15 cellular contexts compared by ENCODE assay signal in the genomic region with DNA sequence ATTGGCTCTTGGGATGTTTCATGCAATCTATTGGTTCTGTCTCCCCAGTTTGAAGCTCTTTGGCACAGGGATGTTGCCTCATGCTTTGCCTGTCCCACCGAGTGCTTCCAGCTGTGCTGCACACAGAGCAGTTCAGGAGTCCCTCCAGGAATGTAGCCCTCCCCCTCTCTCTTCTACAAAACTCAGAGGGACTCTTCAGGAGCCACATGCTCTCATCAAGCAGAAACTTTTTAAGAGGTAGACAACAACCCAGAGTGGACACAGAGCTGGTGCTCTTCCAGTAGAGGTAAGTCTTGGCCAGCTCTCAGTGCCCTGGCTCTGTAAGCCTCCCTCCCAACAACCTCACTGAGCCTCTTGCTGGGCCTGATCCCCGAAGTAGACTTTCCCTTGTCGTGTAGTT. TPM values are rescaled to one million over a fixed set of nuclear protein-coding genes. Genes with fewer than 3 reads are reported as not detected.
DNase-seq lines count a peak whose midpoint lies in the region; ATAC-seq and TF ChIP-seq lines count a peak whose summit lies in the region.
"Had no signal": no experiment of that assay in that cellular context is flagged by ENCODE, and none has a peak within 500 bp of the region (broad histone marks: within the 10 kb centered on the region; RNA-seq: fewer than 3 reads in every experiment).

No MANE protein-coding gene starts in this region.

- CTCF ChIA-PET in HEK293 (lab: Yijun Ruan, JAX), result interaction anchor here (2.7 to 10.6 kb wide), 3 partner anchors 12 to 46 kb away, joined by 19 to 190 read pairs (median 45); partner anchors contain the start of gene ZNF697

- H3K27me3 ChIP-seq in lung (ENCODE audit: control insufficient read depth, insufficient read depth) (no peaks in the 10 kb centered on the region), transverse colon (no peaks in the 10 kb centered on the region)
- H3K27me3 ChIP-seq: esophagus squamous epithelium had no signal

- DNase-seq in fibroblast of the aortic adventitia (ENCODE audit: low read depth), result peak; percentile 75
- peak; percentile 33 for DNase-seq in lung (ENCODE audit: low spot score)
- peak; percentile 22 for DNase-seq in transverse colon
- no peak for DNase-seq in activated CD4-positive, alpha-beta T cell treated with anti-CD3 and anti-CD28 coated beads for 1 hour
- DNase-seq in A172 (ENCODE audit: low spot score), result no peak
- DNase-seq in activated CD4-positive, alpha-beta T cell treated with anti-CD3 and anti-CD28 coated beads, Interleukin-2, amount 50 U/mL, for 48 hours, result no peak
- DNase-seq: activated CD4-positive, alpha-beta T cell treated with anti-CD3 and anti-CD28 coated beads, Interleukin-2, amount 50 U/mL, for 1 hour; activated T-cell treated with anti-CD3 and anti-CD28 coated beads, Interleukin-2, amount 50 U/mL, for 48 hours; esophagus squamous epithelium; NCI-H1930; psoas muscle; SHP77 treated with DMSO at 0.1 percent for 48 hours; T-helper 9 cell had no signal

- POLR2A ChIA-PET in HEK293 (lab: Yijun Ruan, JAX), result interaction anchor here (0.6 to 4.1 kb wide), 3 partner anchors 12 to 52 kb away, joined by 4 to 30 read pairs (median 4); partner anchors contain the start of genes PHGDH and ZNF697

- ATAC-seq in lung (ENCODE audit: insufficient read depth, low FRiP score), result peak; percentile 35
- ATAC-seq: psoas muscle had no signal

- TF ChIP-seq CTCF in HEK293 (tag by site-specific recombination; IDR thresholded peaks at IDR 0.05) (no peak), fibroblast of the aortic adventitia (IDR thresholded peaks at IDR 0.05; ENCODE audit: insufficient read depth, low read length) (no peak), lung (IDR thresholded peaks at IDR 0.05; ENCODE audit: control extremely low read depth, extremely low read depth) (no peak), transverse colon (IDR thresholded peaks at IDR 0.05) (no peak)

- H3K27ac ChIP-seq in HEK293 (ENCODE audit: extremely low read depth, low read depth, low read length) (no peak overlapping the region), lung (ENCODE audit: low read depth in 1 of 2, low read length in 1 of 2) (no peak overlapping the region), transverse colon (peak overlapping the region; percentile 27 to 72 (median 61))
- H3K27ac ChIP-seq: psoas muscle, thoracic aorta had no signal

- H3K4me1 ChIP-seq in HEK293 (ENCODE audit: control insufficient read depth, insufficient read depth, low read length), result no peaks in the 10 kb centered on the region
- H3K4me1 ChIP-seq in lung (ENCODE audit: control insufficient read depth in 2 of 2, insufficient read depth in 2 of 2, low read length in 2 of 2), result peaks cover 0 to 4% of the 10 kb centered on the region in 2 donors
- H3K4me1 ChIP-seq in transverse colon, result peaks cover 8 to 41% (median 27%) of the 10 kb centered on the region in 4 donors
- H3K4me1 ChIP-seq: psoas muscle had no signal

- 47 to 69% methylated on average over 3 of the region's 3 CpGs for WGBS in lung, 2 donors
- WGBS in transverse colon (ENCODE audit: low coverage in 1 of 2), 2 donors, result 10 to 44% methylated on average over 2 to 3 of the region's 3 CpGs

- TF ChIP-seq POLR2A in transverse colon (IDR thresholded peaks at IDR 0.05), result no peak

- no peaks in the 10 kb centered on the region for H3K36me3 ChIP-seq in HEK293 (ENCODE audit: control insufficient read depth in 2 of 2, insufficient read depth in 1 of 2, low read length in 2 of 2)
- no peaks in the 10 kb centered on the region for H3K36me3 ChIP-seq in lung (ENCODE audit: control insufficient read depth in 2 of 2, insufficient read depth in 2 of 2, low read length in 2 of 2)
- no peaks in the 10 kb centered on the region for H3K36me3 ChIP-seq in transverse colon
- H3K36me3 ChIP-seq: esophagus squamous epithelium, thoracic aorta had no signal

- no peak overlapping the region for H3K4me3 ChIP-seq in HEK293 (ENCODE audit: low read depth, low read length)
- H3K4me3 ChIP-seq in fibroblast of the aortic adventitia (ENCODE audit: low read depth, low read length), result no peak overlapping the region
- no peak overlapping the region for H3K4me3 ChIP-seq in lung
- no peak overlapping the region for H3K4me3 ChIP-seq in transverse colon
- H3K4me3 ChIP-seq: esophagus squamous epithelium, psoas muscle, thoracic aorta had no signal

- no peak for TF ChIP-seq EP300 in transverse colon (IDR thresholded peaks at IDR 0.05; ENCODE audit: low read depth)

- in situ Hi-C loops in transverse colon (cut with MboI; ENCODE audit: low pct_ligation_motif_present in 1 of 4, low pct_unique_long_range_greater_than_20kb in 1 of 4, low sequenced_read_pairs in 3 of 4), result loop anchor here in 2 of 4 donors (10.0 kb wide), 1 partner anchor 45 kb away; no protein-coding TSS in a partner anchor

- no peaks in the 10 kb centered on the region for H3K9me3 ChIP-seq in HEK293 (ENCODE audit: control insufficient read depth, insufficient read depth, low read depth, low read length)
- H3K9me3 ChIP-seq in lung (ENCODE audit: control insufficient read depth in 2 of 2, insufficient read depth in 1 of 2, low read length in 1 of 2), result no peaks in the 10 kb centered on the region
- H3K9me3 ChIP-seq in transverse colon, result no peaks in the 10 kb centered on the region
- H3K9me3 ChIP-seq: esophagus squamous epithelium, psoas muscle, thoracic aorta had no signal

- intact Hi-C loops in transverse colon (cut with DNase I; ENCODE audit: low total_unique reads), result no loop called here

TF ChIP-seq in HEK293, 187 proteins besides CTCF, POLR2A, EP300 and RAD21:
- TF ChIP-seq ZIC2 (tag by site-specific recombination; IDR thresholded peaks at IDR 0.05) (peak; percentile 89), ZSCAN30 (tag by site-specific recombination; IDR thresholded peaks at IDR 0.05) (0 out of 2 replicates have a peak, but pooled peaks have one; percentile 17), ZBTB17 (tag by site-specific recombination; IDR thresholded peaks at IDR 0.05) (peak; percentile 90), ZNF335 (tag by site-specific recombination; conservative IDR thresholded peaks at IDR 0.05) (peak; percentile 39), HOXC10 (CRISPR knock-in tag; IDR thresholded peaks at IDR 0.05) (no peak), ZNF654 (tag by site-specific recombination; IDR thresholded peaks at IDR 0.05; ENCODE audit: low read depth) (no peak), ZNF221 (tag by site-specific recombination; IDR thresholded peaks at IDR 0.05; ENCODE audit: borderline replicate concordance) (no peak), KLF1 (tag by site-specific recombination; IDR thresholded peaks at IDR 0.05) (no peak)

RNA-seq across cellular contexts. Expression of gene ZNF697, which starts 11.6 kb away (rescaled TPM):
- total RNA-seq in fibroblast of the aortic adventitia (ENCODE audit: low replicate concordance) (4.4 and 7.3 TPM in 2 replicates), lung (10 to 100 TPM in 1 of 2 donors, 1 to 10 TPM in 1; 6.1 to 22.2 TPM), transverse colon (1 to 10 TPM in 3 of 4 donors, under 1 TPM in 1; 1.00 to 5.6 (median 2.9) TPM)
- polyA plus RNA-seq in lung, result 1 to 10 TPM; 2.3 to 3.9 TPM
- 2.9 and 3.7 TPM in 2 replicates for total RNA-seq in A172 (2014; rRNA removed; shearing (Covaris generic))

RNA-seq across cellular contexts. Expression of gene PHGDH, which starts 52.1 kb away (rescaled TPM):
- total RNA-seq in fibroblast of the aortic adventitia (ENCODE audit: low replicate concordance), result 246 and 430 TPM in 2 replicates
- total RNA-seq in lung, result 100 to 1,000 TPM in 1 of 2 donors, 10 to 100 TPM in 1; 35.2 to 133 TPM
- 10 to 100 TPM; 28.8 to 33.2 TPM for polyA plus RNA-seq in lung
- total RNA-seq in transverse colon, result 10 to 100 TPM in 1 of 4 donors, 1 to 10 TPM in 3; 4.2 to 11.9 (median 8.1) TPM
- total RNA-seq in A172 (2014; rRNA removed; shearing (Covaris generic)), result 96.8 and 97.2 TPM in 2 replicates

Comparison
In these comparisons a context has a peak if more than half of its experiments do, and no peak if none do; other contexts are left out.
1. H3K27ac ChIP-seq: peak in transverse colon (4 of 4); none in HEK293 (single experiment) and lung (0 of 2).
2. DNase-seq: peak in fibroblast of the aortic adventitia (single experiment), lung (single experiment) and transverse colon (single experiment); none in activated CD4-positive, alpha-beta T cell treated with anti-CD3 and anti-CD28 coated beads for 1 hour (single experiment), A172 (single experiment) and activated CD4-positive, alpha-beta T cell treated with anti-CD3 and anti-CD28 coated beads, Interleukin-2, amount 50 U/mL, for 48 hours (0 of 2).